Comparison of ENCODE assay signal across 22 cellular contexts in genomic region chr12:61846805-61847204, GRCh38.
"Had no signal": no experiment of that assay in that cellular context is flagged by ENCODE, and none has a peak within 500 bp of the region (broad histone marks: within the 10 kb centered on the region; RNA-seq: fewer than 3 reads in every experiment).

No MANE protein-coding gene starts in this region.

- DNase-seq: cortex of kidney; effector memory CD8-positive, alpha-beta T cell; erythroblast; esophagus squamous epithelium; foreskin melanocyte; glutamatergic neuron; heart right ventricle; hippocampal formation; left cardiac atrium; left lung; mesenchymal stem cell; mucosa of descending colon; naive B cell; stimulated activated CD4-positive, alpha-beta T cell treated with anti-CD3 and anti-CD28 coated beads, Interleukin-12 subunit alpha, Interleukin-12 subunit beta, amount 100 ng/mL, for 4 hours; stimulated activated CD4-positive, alpha-beta T cell treated with anti-CD3 and anti-CD28 coated beads, Interleukin-1b, Interleukin-23, amount 100 ng/mL, for 48 hours; stimulated activated CD4-positive, alpha-beta T cell treated with anti-CD3 and anti-CD28 coated beads, Interleukin-4, amount 100 ng/mL, for 1 hour; stimulated activated CD8-positive, alpha-beta memory T cell treated with anti-CD3 and anti-CD28 coated beads, Interleukin-4, amount 100 ng/mL, for 48 hours; stimulated activated naive CD4-positive, alpha-beta T cell; stomach; substantia nigra; testis; tibial artery had no signal
